Comparison of ENCODE assay signal across 19 cellular contexts in the genomic region with DNA sequence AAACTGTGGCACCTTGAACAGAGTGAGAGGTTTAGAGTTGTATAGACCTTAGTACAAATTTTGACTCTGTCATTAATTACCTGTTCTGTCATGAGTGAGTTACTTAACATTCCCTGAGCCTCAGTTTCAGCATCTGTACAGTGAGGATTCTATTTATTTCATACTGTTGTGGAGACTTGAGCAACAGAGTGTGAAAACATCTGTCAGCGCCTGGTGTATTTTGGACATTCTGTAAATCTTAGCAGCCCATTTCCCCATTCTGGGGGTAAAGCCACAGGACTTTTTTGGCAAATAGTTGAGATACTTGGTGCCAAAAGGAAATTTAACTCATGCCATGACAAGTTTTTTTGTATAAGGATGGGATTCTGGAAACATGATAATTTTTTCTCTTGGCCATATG.
"Had no signal": no experiment of that assay in that cellular context is flagged by ENCODE, and none has a peak within 500 bp of the region (broad histone marks: within the 10 kb centered on the region; RNA-seq: fewer than 3 reads in every experiment).

No MANE protein-coding gene starts in this region.

- H3K4me1 ChIP-seq: body of pancreas, esophagus squamous epithelium, gastrocnemius medialis had no signal

- ATAC-seq: body of pancreas; gastrocnemius medialis; left cardiac atrium; stimulated activated naive CD8-positive, alpha-beta T cell treated with anti-CD3 and anti-CD28 coated beads, Interleukin-15, Interleukin-2, amounts not matched to agents 100 U/mL and 50 U/mL, for 24 hours; WTC11 had no signal

- H3K36me3 ChIP-seq: cardiac muscle cell, esophagus squamous epithelium, gastrocnemius medialis, neutrophil, ovary, prostate gland, spleen had no signal

- H3K27me3 ChIP-seq: body of pancreas, cardiac muscle cell, esophagus squamous epithelium, gastrocnemius medialis, neutrophil, ovary, spleen had no signal

- H3K27ac ChIP-seq: body of pancreas, cardiac muscle cell, esophagus squamous epithelium, gastrocnemius medialis, neutrophil, ovary, prostate gland, spleen had no signal

- H3K9me3 ChIP-seq: body of pancreas, esophagus squamous epithelium, gastrocnemius medialis, neutrophil, ovary, prostate gland, spleen had no signal

- H3K4me3 ChIP-seq: body of pancreas, cardiac muscle cell, esophagus squamous epithelium, gastrocnemius medialis, ovary, prostate gland, spleen had no signal

- DNase-seq: activated gamma-delta T cell treated with Interleukin-2 at 50 U/mL for 16 hours; activated T-cell treated with anti-CD3 and anti-CD28 coated beads, Interleukin-2, amount 50 U/mL, for 1 hour; anterior cingulate cortex; body of pancreas; cortex of kidney; endodermal cell; esophagus squamous epithelium; gastrocnemius medialis; head of caudate nucleus; islet precursor cell; left cardiac atrium; ovary; spleen; stimulated activated CD4-positive, alpha-beta T cell treated with anti-CD3 and anti-CD28 coated beads, Interleukin-4, amount 100 ng/mL, for 24 hours; stimulated activated naive CD8-positive, alpha-beta T cell treated with anti-CD3 and anti-CD28 coated beads, Interleukin-15, Interleukin-2, amounts not matched to agents 100 U/mL and 50 U/mL, for 24 hours had no signal
